In genomic region chr10:84178387-84178697, GRCh38 we compare ENCODE assay signal across 15 cellular contexts. TPM values are rescaled to one million over a fixed set of nuclear protein-coding genes. Genes with fewer than 3 reads are reported as not detected.
DNase-seq lines count a peak whose midpoint lies in the region; FAIRE-seq and TF ChIP-seq lines count a peak whose summit lies in the region.
"Had no signal": no experiment of that assay in that cellular context is flagged by ENCODE, and none has a peak within 500 bp of the region (broad histone marks: within the 10 kb centered on the region; RNA-seq: fewer than 3 reads in every experiment).

No MANE protein-coding gene starts in this region.

- peaks cover 34% of the 10 kb centered on the region for H3K4me1 ChIP-seq in OCI-LY1 (ENCODE audit: insufficient read depth, low read length, severe bottlenecking)
- H3K4me1 ChIP-seq: Caco-2 had no signal

- H3F3A ChIP-seq in OCI-LY1 (ENCODE audit: insufficient read depth, low read length): no peaks in the 10 kb centered on the region

- no peak for TF ChIP-seq CTCF in OCI-LY1 (IDR thresholded peaks at IDR 0.05; ENCODE audit: low read length)

- H3K27ac ChIP-seq in OCI-LY1 (ENCODE audit: low read depth, low read length, poor library complexity, severe bottlenecking) (peak overlapping the region; percentile 86), epithelial cell of prostate (peak overlapping the region; percentile 91)

- no peaks in the 10 kb centered on the region for H3K9me3 ChIP-seq in OCI-LY1 (ENCODE audit: low read length)
- H3K9me3 ChIP-seq: Caco-2, MG63 had no signal

- peak; percentile 47 for DNase-seq in activated CD8-positive, alpha-beta memory T cell treated with anti-CD3 and anti-CD28 coated beads for 24 hours
- DNase-seq in activated CD8-positive, alpha-beta memory T cell treated with anti-CD3 and anti-CD28 coated beads, Interleukin-2, amount 50 U/mL, for 4 hours: no peak
- DNase-seq in epithelial cell of prostate (ENCODE audit: low read depth, low spot score) (no peak), urothelium cell line (ENCODE audit: low spot score) (no peak), cerebellum (ENCODE audit: low spot score) (no peak), NCI-H1417 treated with DMSO at 0.1 percent for 48 hours (lab: John Stamatoyannopoulos, UW) (no peak), SKM-1 (lab: John Stamatoyannopoulos, UW; ENCODE audit: unreplicated experiment) (no peak)
- DNase-seq: Caco-2, GOT3, MG63, NCI-H1092 treated with DMSO at 0.1 percent for 48 hours, SHP77 had no signal

- peak; percentile 98 for FAIRE-seq in urothelium cell line (lab: Jason Lieb, UNC)

- H3K36me3 ChIP-seq in OCI-LY1 (ENCODE audit: insufficient read depth, low read length): no peaks in the 10 kb centered on the region
- H3K36me3 ChIP-seq: MG63 had no signal

- H2AFZ ChIP-seq in OCI-LY1 (ENCODE audit: low read length): no peak overlapping the region

- H3K79me2 ChIP-seq in OCI-LY1 (ENCODE audit: insufficient read depth, low read length): no peaks in the 10 kb centered on the region

- H3K9ac ChIP-seq in OCI-LY1 (ENCODE audit: low read length): no peak overlapping the region; the same call in 1 of the 2 replicates

- H3K4me2 ChIP-seq in OCI-LY1 (ENCODE audit: low read length): peak overlapping the region; percentile 25; the same call in 1 of the 2 replicates

- no peak overlapping the region for H3K4me3 ChIP-seq in OCI-LY1 (ENCODE audit: low read depth, low read length, poor library complexity, severe bottlenecking)
- H3K4me3 ChIP-seq: MG63 had no signal

- no peaks in the 10 kb centered on the region for H4K20me1 ChIP-seq in OCI-LY1 (ENCODE audit: insufficient read depth, low read length)

- H3K27me3 ChIP-seq in OCI-LY1 (ENCODE audit: insufficient read depth, low read length): no peaks in the 10 kb centered on the region
- H3K27me3 ChIP-seq: MG63 had no signal

- no peaks in the 10 kb centered on the region for H3K9me2 ChIP-seq in OCI-LY1 (ENCODE audit: low read depth, low read length)

RNA-seq across cellular contexts. Expression of gene GPR15LG, which starts 4.7 kb away (rescaled TPM):
- total RNA-seq in cerebellum: 0.36 TPM
- total RNA-seq: A172, Caco-2, G401 had no signal

RNA-seq across cellular contexts. Expression of gene CDHR1, which starts 16.0 kb away (rescaled TPM):
- 9.3 TPM for total RNA-seq in cerebellum
- total RNA-seq: A172, Caco-2, G401 had no signal

RNA-seq across cellular contexts. Expression of gene GHITM, which starts 39.0 kb away (rescaled TPM):
- 79.2 TPM for total RNA-seq in cerebellum

RNA-seq across cellular contexts. Expression of gene LRIT2, which starts 47.0 kb away (rescaled TPM):
- not detected for total RNA-seq in cerebellum
- total RNA-seq: A172, Caco-2, G401 had no signal
